In genomic region chr6:134295953-134296553, GRCh38 we compare ENCODE assay signal across 8 cellular contexts. TPM values are rescaled to one million over a fixed set of nuclear protein-coding genes. Genes with fewer than 3 reads are reported as not detected.
DNase-seq lines count a peak whose midpoint lies in the region; ATAC-seq and TF ChIP-seq lines count a peak whose summit lies in the region.

No MANE protein-coding gene starts in this region.

- no peak overlapping the region for H3K4me3 ChIP-seq in skeletal muscle cell (ENCODE audit: low read depth, low read length)
- no peak overlapping the region for H3K4me3 ChIP-seq in endodermal cell (ENCODE audit: low read length)

- H3K27me3 Mint-ChIP-seq in endodermal cell (ENCODE audit: insufficient read depth) = no peaks in the 10 kb centered on the region
- H3K27me3 Mint-ChIP-seq in activated CD8-positive, alpha-beta T cell treated with anti-CD3 and anti-CD28 coated beads, Interleukin-2, amount 10 ng/mL, durations not matched to agents 7 days and 5 days (ENCODE audit: low read depth) = no peaks in the 10 kb centered on the region

- no peak overlapping the region for H3K9ac ChIP-seq in endodermal cell (ENCODE audit: extremely low read depth, low read length, poor library complexity, severe bottlenecking)

- H3K4me1 ChIP-seq in endodermal cell (ENCODE audit: control insufficient read depth, insufficient read depth, low read length) = no peaks in the 10 kb centered on the region

- H3K36me3 ChIP-seq in endodermal cell (ENCODE audit: control insufficient read depth, insufficient read depth, low read length) = no peaks in the 10 kb centered on the region

- ATAC-seq in GM18502 (IDR thresholded peaks at IDR 0.05; ENCODE audit: poor library complexity, unreplicated experiment) = peak; percentile 71
- peak; percentile 59 for ATAC-seq in HG03558 (IDR thresholded peaks at IDR 0.05; ENCODE audit: extremely low read depth, unreplicated experiment)
- ATAC-seq in activated CD8-positive, alpha-beta T cell treated with anti-CD3 and anti-CD28 coated beads, Interleukin-2, amount 10 ng/mL, durations not matched to agents 7 days and 5 days = no peak

- no peaks in the 10 kb centered on the region for H3K9me3 ChIP-seq in endodermal cell (ENCODE audit: control insufficient read depth, low read length)

- CTCF ChIA-PET in activated CD8-positive, alpha-beta T cell treated with anti-CD3 and anti-CD28 coated beads, Interleukin-2, amount 10 ng/mL, durations not matched to agents 7 days and 5 days (lab: Charles Lee) = interaction anchor here (1.1 to 1.3 kb wide), 2 partner anchors 118 to 644 kb away, joined by 3 read pairs; no protein-coding TSS in a partner anchor

- POLR2A ChIA-PET in activated CD8-positive, alpha-beta T cell treated with anti-CD3 and anti-CD28 coated beads, Interleukin-2, amount 10 ng/mL, durations not matched to agents 7 days and 5 days (lab: Charles Lee) = no interaction called here

- H3K27me3 ChIP-seq in endodermal cell (ENCODE audit: control insufficient read depth, insufficient read depth, low read length, poor library complexity, severe bottlenecking) = no peaks in the 10 kb centered on the region

- H3K4me1 Mint-ChIP-seq in endodermal cell = peaks cover 3% of the 10 kb centered on the region
- peaks cover 7% of the 10 kb centered on the region for H3K4me1 Mint-ChIP-seq in activated CD8-positive, alpha-beta T cell treated with anti-CD3 and anti-CD28 coated beads, Interleukin-2, amount 10 ng/mL, durations not matched to agents 7 days and 5 days (ENCODE audit: low read depth)

- TF ChIP-seq CTCF in endodermal cell (conservative IDR thresholded peaks at IDR 0.05) = no peak

- no peak overlapping the region for H3K4me3 Mint-ChIP-seq in endodermal cell
- H3K4me3 Mint-ChIP-seq in activated CD8-positive, alpha-beta T cell treated with anti-CD3 and anti-CD28 coated beads, Interleukin-2, amount 10 ng/mL, durations not matched to agents 7 days and 5 days = no peak overlapping the region

- H3K27ac ChIP-seq in endodermal cell (ENCODE audit: low read depth, low read length) = no peak overlapping the region

- DNase-seq in SW480 (ENCODE audit: low spot score) = peak; percentile 47
- peak; percentile 99 for DNase-seq in glomerular endothelial cell (ENCODE audit: extremely low read depth, low read depth, low spot score)
- DNase-seq in skeletal muscle cell (ENCODE audit: low read depth) = peak; percentile 96
- no peak for DNase-seq in activated T-cell treated with anti-CD3 and anti-CD28 coated beads, Interleukin-2, amount 50 U/mL, for 1 hour
- no peak for DNase-seq in endodermal cell
- no peak for DNase-seq in activated CD8-positive, alpha-beta T cell treated with anti-CD3 and anti-CD28 coated beads, Interleukin-2, amount 10 ng/mL, durations not matched to agents 7 days and 5 days

- H3K27ac Mint-ChIP-seq in endodermal cell = no peak overlapping the region
- no peak overlapping the region for H3K27ac Mint-ChIP-seq in activated CD8-positive, alpha-beta T cell treated with anti-CD3 and anti-CD28 coated beads, Interleukin-2, amount 10 ng/mL, durations not matched to agents 7 days and 5 days

- H3K9me3 Mint-ChIP-seq in endodermal cell = no peaks in the 10 kb centered on the region
- no peaks in the 10 kb centered on the region for H3K9me3 Mint-ChIP-seq in activated CD8-positive, alpha-beta T cell treated with anti-CD3 and anti-CD28 coated beads, Interleukin-2, amount 10 ng/mL, durations not matched to agents 7 days and 5 days (ENCODE audit: insufficient read depth)

- WGBS in endodermal cell (ENCODE audit: insufficient coverage in 1 of 2, insufficient read length in 1 of 2), 2 experiments = 90 to 95% methylated on average over 6 of the region's 6 CpGs

- no peaks in the 10 kb centered on the region for H3K36me3 Mint-ChIP-seq in endodermal cell (ENCODE audit: low read depth)
- no peaks in the 10 kb centered on the region for H3K36me3 Mint-ChIP-seq in activated CD8-positive, alpha-beta T cell treated with anti-CD3 and anti-CD28 coated beads, Interleukin-2, amount 10 ng/mL, durations not matched to agents 7 days and 5 days (ENCODE audit: low read depth)

RNA-seq across cellular contexts. Expression of gene SGK1, which starts 21.9 kb away (rescaled TPM):
- total RNA-seq in glomerular endothelial cell (90.3 and 116 TPM in 2 replicates), endodermal cell (10 to 100 TPM in 1 of 2 donors, 1 to 10 TPM in 1; 9.7 to 13.0 TPM)
- 7.5 TPM for polyA plus RNA-seq in endodermal cell (2013, experiment 1 of 2)
- polyA plus RNA-seq in endodermal cell (2013, experiment 2 of 2) = 8.0 TPM
- 10 to 100 TPM; 21.2 to 23.2 TPM for total RNA-seq in activated CD8-positive, alpha-beta T cell treated with anti-CD3 and anti-CD28 coated beads, Interleukin-2, amount 10 ng/mL, durations not matched to agents 7 days and 5 days

Comparison
In these comparisons a context has a peak if more than half of its experiments do, and no peak if none do; other contexts are left out.
1. DNase-seq: peak in SW480 (single experiment), glomerular endothelial cell (single experiment) and skeletal muscle cell (single experiment); none in activated T-cell treated with anti-CD3 and anti-CD28 coated beads, Interleukin-2, amount 50 U/mL, for 1 hour (single experiment), endodermal cell (single experiment) and activated CD8-positive, alpha-beta T cell treated with anti-CD3 and anti-CD28 coated beads, Interleukin-2, amount 10 ng/mL, durations not matched to agents 7 days and 5 days (single experiment).